In genomic region chr5:14251733-14252132, GRCh38 we compare ENCODE assay signal across 11 cellular contexts.
DNase-seq lines count a peak whose midpoint lies in the region; ATAC-seq and TF ChIP-seq lines count a peak whose summit lies in the region.
"Had no signal": no experiment of that assay in that cellular context is flagged by ENCODE, and none has a peak within 500 bp of the region (broad histone marks: within the 10 kb centered on the region; RNA-seq: fewer than 3 reads in every experiment).

No MANE protein-coding gene starts in this region.

- H3K27ac Mint-ChIP-seq in memory B cell = peak overlapping the region; percentile 89
- H3K27ac Mint-ChIP-seq: activated naive CD8-positive, alpha-beta T cell treated with anti-CD3 and anti-CD28 coated beads, Interleukin-2, amount 10 ng/mL, durations not matched to agents 7 days and 5 days had no signal

- no peaks in the 10 kb centered on the region for H3K36me3 ChIP-seq in WERI-Rb-1
- H3K36me3 ChIP-seq: prostate gland had no signal

- H3K9me3 Mint-ChIP-seq in memory B cell = peaks cover 5% of the 10 kb centered on the region

- no peak overlapping the region for H3K27ac ChIP-seq in WERI-Rb-1
- H3K27ac ChIP-seq: prostate gland had no signal

- H3K4me3 Mint-ChIP-seq in memory B cell = no peak overlapping the region
- H3K4me3 Mint-ChIP-seq: activated naive CD8-positive, alpha-beta T cell treated with anti-CD3 and anti-CD28 coated beads, Interleukin-2, amount 10 ng/mL, durations not matched to agents 7 days and 5 days had no signal

- no peak for DNase-seq in memory B cell (ENCODE audit: low spot score in 2 of 2)
- no peak for DNase-seq in kidney tubule cell (ENCODE audit: low spot score)
- no peak for DNase-seq in occipital lobe (lab: John Stamatoyannopoulos, UW)
- DNase-seq in stimulated activated CD4-positive, alpha-beta T cell treated with anti-CD3 and anti-CD28 coated beads, Interleukin-4, amount 100 ng/mL, for 24 hours = no peak
- no peak for DNase-seq in WERI-Rb-1
- DNase-seq: activated naive CD8-positive, alpha-beta T cell treated with anti-CD3 and anti-CD28 coated beads, Interleukin-2, amount 10 ng/mL, durations not matched to agents 7 days and 5 days; islet precursor cell had no signal

- no peak overlapping the region for H3K4me3 ChIP-seq in WERI-Rb-1 (ENCODE audit: low read depth, low read length)
- H3K4me3 ChIP-seq: prostate gland had no signal

- H3K9me3 ChIP-seq in WERI-Rb-1 (ENCODE audit: severe bottlenecking) = no peaks in the 10 kb centered on the region
- H3K9me3 ChIP-seq: prostate gland had no signal

- H3K27me3 ChIP-seq in WERI-Rb-1 (ENCODE audit: insufficient read depth, low read depth, severe bottlenecking) = no peaks in the 10 kb centered on the region

- H3K36me3 Mint-ChIP-seq in memory B cell = peaks cover 13% of the 10 kb centered on the region
- H3K36me3 Mint-ChIP-seq: activated naive CD8-positive, alpha-beta T cell treated with anti-CD3 and anti-CD28 coated beads, Interleukin-2, amount 10 ng/mL, durations not matched to agents 7 days and 5 days had no signal

- TF ChIP-seq CTCF in WERI-Rb-1 (IDR thresholded peaks at IDR 0.05; ENCODE audit: low read depth, low read length) = no peak

- H3K4me1 Mint-ChIP-seq in memory B cell = peaks cover 53% of the 10 kb centered on the region

- ATAC-seq in GM18508 (IDR thresholded peaks at IDR 0.05; ENCODE audit: insufficient read depth, unreplicated experiment) (peak; percentile 47), GM21367 (IDR thresholded peaks at IDR 0.05; ENCODE audit: unreplicated experiment) (peak; percentile 41), HG03108 (IDR thresholded peaks at IDR 0.05; ENCODE audit: unreplicated experiment) (peak; percentile 34), memory B cell (ENCODE audit: low read depth) (no peak)

- no peaks in the 10 kb centered on the region for H3K27me3 Mint-ChIP-seq in memory B cell
